ENCODE assay signal across 1 cellular context in the genomic region with DNA sequence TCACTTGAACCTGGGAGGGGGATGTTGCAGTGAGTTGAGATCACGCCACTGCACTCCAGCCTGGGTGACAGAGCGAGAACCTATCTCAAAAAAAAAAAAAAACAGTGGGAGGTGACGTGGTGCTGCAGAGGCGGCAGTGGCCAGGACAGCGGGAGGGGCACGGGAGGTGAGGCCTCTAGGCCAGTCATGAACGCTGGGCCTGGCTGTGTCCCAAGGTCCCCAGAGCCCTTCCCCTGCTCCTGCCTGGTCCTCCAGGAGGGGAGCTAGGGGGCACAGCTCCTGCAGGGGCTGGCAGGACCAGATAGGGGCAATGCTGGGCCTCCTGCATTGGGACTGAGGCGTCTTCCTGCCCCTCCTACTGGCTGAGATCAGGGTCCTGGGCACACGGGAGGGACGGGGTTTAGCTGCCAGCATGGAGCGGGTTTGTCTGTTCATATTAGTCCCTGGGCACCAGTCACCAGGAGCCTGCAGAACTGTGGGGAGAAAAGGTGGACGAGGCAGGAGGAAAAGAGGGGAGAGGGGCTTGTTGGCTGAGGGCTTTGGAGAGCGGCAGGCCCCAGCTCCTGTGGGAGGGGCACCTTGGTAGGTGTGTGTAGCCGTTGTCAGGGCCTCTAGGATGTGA.
TF ChIP-seq lines count a peak whose summit lies in the region.

No MANE protein-coding gene starts in this region.

TF ChIP-seq in HepG2, 621 proteins besides CTCF, POLR2A, EP300 and RAD21:
- TF ChIP-seq GATAD2A (CRISPR knock-in tag; IDR thresholded peaks at IDR 0.05) = no peak
- TF ChIP-seq ZC3H13 (CRISPR knock-in tag; IDR thresholded peaks at IDR 0.05) = no peak
- no peak for TF ChIP-seq KLF11 (CRISPR knock-in tag; IDR thresholded peaks at IDR 0.05)
- TF ChIP-seq MAFF (IDR thresholded peaks at IDR 0.05; ENCODE audit: low read depth, low read length) = no peak
- TF ChIP-seq ZNF768 (CRISPR knock-in tag; IDR thresholded peaks at IDR 0.05) = no peak
- no peak for TF ChIP-seq ZNF296 (CRISPR knock-in tag; conservative IDR thresholded peaks at IDR 0.05)
- TF ChIP-seq MIER2 (CRISPR knock-in tag; IDR thresholded peaks at IDR 0.05) = no peak
- TF ChIP-seq, protein P1, sequence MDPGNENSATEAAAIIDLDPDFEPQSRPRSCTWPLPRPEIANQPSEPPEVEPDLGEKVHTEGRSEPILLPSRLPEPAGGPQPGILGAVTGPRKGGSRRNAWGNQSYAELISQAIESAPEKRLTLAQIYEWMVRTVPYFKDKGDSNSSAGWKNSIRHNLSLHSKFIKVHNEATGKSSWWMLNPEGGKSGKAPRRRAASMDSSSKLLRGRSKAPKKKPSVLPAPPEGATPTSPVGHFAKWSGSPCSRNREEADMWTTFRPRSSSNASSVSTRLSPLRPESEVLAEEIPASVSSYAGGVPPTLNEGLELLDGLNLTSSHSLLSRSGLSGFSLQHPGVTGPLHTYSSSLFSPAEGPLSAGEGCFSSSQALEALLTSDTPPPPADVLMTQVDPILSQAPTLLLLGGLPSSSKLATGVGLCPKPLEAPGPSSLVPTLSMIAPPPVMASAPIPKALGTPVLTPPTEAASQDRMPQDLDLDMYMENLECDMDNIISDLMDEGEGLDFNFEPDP (CRISPR knock-in tag; conservative IDR thresholded peaks at IDR 0.05) = no peak
